Comparison of ENCODE assay signal across 21 cellular contexts in the genomic region with DNA sequence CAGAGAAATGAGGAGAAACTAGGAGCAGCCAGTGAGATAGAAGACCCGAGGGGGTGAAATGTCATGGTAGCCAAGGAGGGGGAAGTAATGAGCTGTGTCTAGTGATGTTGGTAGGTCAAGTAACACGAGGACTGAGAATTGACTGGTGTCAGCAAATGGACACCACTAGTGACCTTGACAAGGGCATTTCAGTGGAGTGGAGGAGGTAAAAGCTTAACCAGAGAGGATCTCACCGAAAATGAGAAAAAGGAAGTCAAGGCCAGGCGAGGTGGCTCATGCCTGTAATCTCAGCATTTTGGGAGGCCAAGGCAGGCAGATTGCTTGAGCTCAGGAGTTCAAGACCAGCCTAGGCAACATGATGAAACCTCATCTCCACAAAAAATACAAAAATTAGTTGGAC.
"Had no signal": no experiment of that assay in that cellular context is flagged by ENCODE, and none has a peak within 500 bp of the region (broad histone marks: within the 10 kb centered on the region; RNA-seq: fewer than 3 reads in every experiment).

No MANE protein-coding gene starts in this region.

- H3K27ac ChIP-seq: dorsolateral prefrontal cortex, left lung, parathyroid adenoma, right lobe of liver, suprapubic skin had no signal

- H3K27ac Mint-ChIP-seq: progenitor cell of endocrine pancreas; stimulated activated naive CD8-positive, alpha-beta T cell treated with anti-CD3 and anti-CD28 coated beads, Interleukin-15, amount 100 ng/mL, for 72 hours had no signal

- H3K4me3 Mint-ChIP-seq: stimulated activated naive CD8-positive, alpha-beta T cell treated with anti-CD3 and anti-CD28 coated beads, Interleukin-15, amount 100 ng/mL, for 72 hours had no signal

- H3K27me3 Mint-ChIP-seq: progenitor cell of endocrine pancreas; stimulated activated naive CD8-positive, alpha-beta T cell treated with anti-CD3 and anti-CD28 coated beads, Interleukin-15, amount 100 ng/mL, for 72 hours had no signal

- ATAC-seq: left lung; naive thymus-derived CD8-positive, alpha-beta T cell; right lobe of liver; stimulated activated naive CD8-positive, alpha-beta T cell treated with anti-CD3 and anti-CD28 coated beads, Interleukin-15, amount 100 ng/mL, for 72 hours had no signal

- H3K9me3 ChIP-seq: left lung, right lobe of liver, suprapubic skin had no signal

- H3K4me1 ChIP-seq: parathyroid adenoma had no signal

- H3K36me3 Mint-ChIP-seq: naive thymus-derived CD8-positive, alpha-beta T cell had no signal

- DNase-seq: cerebellar nuclear complex; cortex of kidney; dorsolateral prefrontal cortex; effector CD4-positive, alpha-beta T cell; hypothalamus; kidney; left lung; mesendoderm; naive thymus-derived CD8-positive, alpha-beta T cell; small intestine; stimulated activated CD4-positive, alpha-beta T cell treated with anti-CD3 and anti-CD28 coated beads, Interleukin-15, amount 100 ng/mL, for 24 hours; stimulated activated CD4-positive, alpha-beta T cell treated with anti-CD3 and anti-CD28 coated beads, Interleukin-2, amount 100 ng/mL, for 48 hours; stimulated activated naive CD4-positive, alpha-beta T cell; stimulated activated naive CD8-positive, alpha-beta T cell treated with anti-CD3 and anti-CD28 coated beads, Interleukin-15, amount 100 ng/mL, for 72 hours; trophoblast cell had no signal

- FAIRE-seq: frontal cortex, kidney, small intestine, urothelium cell line had no signal

- H3K4me3 ChIP-seq: dorsolateral prefrontal cortex, left lung, right lobe of liver, suprapubic skin had no signal

- H3K36me3 ChIP-seq: left lung, right lobe of liver, suprapubic skin had no signal

- H2AFZ ChIP-seq: parathyroid adenoma had no signal

- H3K9ac ChIP-seq: parathyroid adenoma had no signal

- H3K9me3 Mint-ChIP-seq: naive thymus-derived CD8-positive, alpha-beta T cell; stimulated activated naive CD8-positive, alpha-beta T cell treated with anti-CD3 and anti-CD28 coated beads, Interleukin-15, amount 100 ng/mL, for 72 hours had no signal

- H3K27me3 ChIP-seq: dorsolateral prefrontal cortex, left lung, right lobe of liver, suprapubic skin had no signal
